9 cellular contexts compared by ENCODE assay signal in the genomic region with DNA sequence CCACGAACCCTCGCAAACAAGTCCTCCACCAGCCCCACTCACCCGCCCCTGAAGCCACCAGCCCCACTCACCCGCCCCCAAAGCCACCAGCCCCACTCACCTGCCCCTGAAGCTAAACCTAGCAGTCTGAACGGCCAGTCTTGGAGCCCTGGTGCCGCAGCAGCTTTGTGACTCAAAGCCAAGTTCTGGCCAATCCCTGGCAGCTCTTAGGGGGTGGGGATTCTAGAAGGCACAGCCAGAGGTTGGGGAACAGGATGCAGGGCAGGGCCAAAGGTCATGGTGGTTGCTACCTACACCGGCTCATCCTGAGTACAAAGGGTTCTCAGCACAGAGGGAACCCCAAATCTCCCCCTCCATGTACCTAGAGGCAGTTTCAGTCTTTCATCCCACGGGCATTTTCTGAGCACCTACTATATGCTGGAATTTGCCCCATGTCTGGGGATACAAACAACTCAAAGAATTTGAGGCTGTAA. TPM values are rescaled to one million over a fixed set of nuclear protein-coding genes. Genes with fewer than 3 reads are reported as not detected.
A peak's percentile ranks its signal among the peaks of the same experiment; 100 is the strongest.
DNase-seq lines count a peak whose midpoint lies in the region; ATAC-seq and TF ChIP-seq lines count a peak whose summit lies in the region.
"Had no signal": no experiment of that assay in that cellular context is flagged by ENCODE, and none has a peak within 500 bp of the region (broad histone marks: within the 10 kb centered on the region; RNA-seq: fewer than 3 reads in every experiment).

A gene with protein sequence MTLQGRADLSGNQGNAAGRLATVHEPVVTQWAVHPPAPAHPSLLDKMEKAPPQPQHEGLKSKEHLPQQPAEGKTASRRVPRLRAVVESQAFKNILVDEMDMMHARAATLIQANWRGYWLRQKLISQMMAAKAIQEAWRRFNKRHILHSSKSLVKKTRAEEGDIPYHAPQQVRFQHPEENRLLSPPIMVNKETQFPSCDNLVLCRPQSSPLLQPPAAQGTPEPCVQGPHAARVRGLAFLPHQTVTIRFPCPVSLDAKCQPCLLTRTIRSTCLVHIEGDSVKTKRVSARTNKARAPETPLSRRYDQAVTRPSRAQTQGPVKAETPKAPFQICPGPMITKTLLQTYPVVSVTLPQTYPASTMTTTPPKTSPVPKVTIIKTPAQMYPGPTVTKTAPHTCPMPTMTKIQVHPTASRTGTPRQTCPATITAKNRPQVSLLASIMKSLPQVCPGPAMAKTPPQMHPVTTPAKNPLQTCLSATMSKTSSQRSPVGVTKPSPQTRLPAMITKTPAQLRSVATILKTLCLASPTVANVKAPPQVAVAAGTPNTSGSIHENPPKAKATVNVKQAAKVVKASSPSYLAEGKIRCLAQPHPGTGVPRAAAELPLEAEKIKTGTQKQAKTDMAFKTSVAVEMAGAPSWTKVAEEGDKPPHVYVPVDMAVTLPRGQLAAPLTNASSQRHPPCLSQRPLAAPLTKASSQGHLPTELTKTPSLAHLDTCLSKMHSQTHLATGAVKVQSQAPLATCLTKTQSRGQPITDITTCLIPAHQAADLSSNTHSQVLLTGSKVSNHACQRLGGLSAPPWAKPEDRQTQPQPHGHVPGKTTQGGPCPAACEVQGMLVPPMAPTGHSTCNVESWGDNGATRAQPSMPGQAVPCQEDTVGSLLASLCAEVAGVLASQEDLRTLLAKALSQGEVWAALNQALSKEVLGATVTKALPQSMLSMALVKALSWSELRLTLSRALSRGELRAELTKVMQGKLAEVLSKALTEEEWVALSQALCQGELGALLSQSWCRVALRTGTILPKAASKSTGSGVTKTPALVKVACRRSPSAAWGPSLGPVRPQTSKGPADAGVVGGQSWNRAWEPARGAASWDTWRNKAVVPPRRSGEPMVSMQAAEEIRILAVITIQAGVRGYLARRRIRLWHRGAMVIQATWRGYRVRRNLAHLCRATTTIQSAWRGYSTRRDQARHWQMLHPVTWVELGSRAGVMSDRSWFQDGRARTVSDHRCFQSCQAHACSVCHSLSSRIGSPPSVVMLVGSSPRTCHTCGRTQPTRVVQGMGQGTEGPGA (N-terminal part only) (minus strand): TSS at position 150 of the 473 bp plus-strand sequence. CDS start 4,974 bp downstream, outside the sequence.

- ATAC-seq in lung (ENCODE audit: insufficient read depth, low FRiP score) (no peak), GM21526 (IDR thresholded peaks at IDR 0.05; ENCODE audit: low FRiP score, unreplicated experiment) (no peak)

- peaks cover 26% of the 10 kb centered on the region for H3K36me3 Mint-ChIP-seq in brain
- peaks cover 3% of the 10 kb centered on the region for H3K36me3 Mint-ChIP-seq in type B pancreatic cell

- WGBS in lung, 2 donors: 80 to 85% methylated on average over 8 of the region's 8 CpGs

- H3K9me3 ChIP-seq in lung (ENCODE audit: control insufficient read depth in 2 of 2, insufficient read depth in 1 of 2, low read length in 1 of 2): no peaks in the 10 kb centered on the region

- H3K4me3 Mint-ChIP-seq in brain (peak within 1 kb of the TSS in 2 of 5 experiments; percentile 4 to 72), type B pancreatic cell (no peak within 1 kb of the TSS)

- H3K27me3 ChIP-seq in lung (ENCODE audit: control insufficient read depth, insufficient read depth): no peaks in the 10 kb centered on the region

- peak within 1 kb of the TSS; percentile 64 to 70 for H3K27ac ChIP-seq in lung (ENCODE audit: low read depth in 1 of 2, low read length in 1 of 2)

- H3K4me1 Mint-ChIP-seq in brain (peaks cover 43% of the 10 kb centered on the region), type B pancreatic cell (ENCODE audit: unreplicated experiment) (peaks cover 3% of the 10 kb centered on the region)

- peaks cover 6 to 20% of the 10 kb centered on the region in 2 donors for H3K4me1 ChIP-seq in lung (ENCODE audit: control insufficient read depth in 2 of 2, insufficient read depth in 2 of 2, low read length in 2 of 2)

- DNase-seq in activated T-cell treated with anti-CD3 and anti-CD28 coated beads, Interleukin-2, amount 50 U/mL, for 1 hour: peak; percentile 61
- DNase-seq in activated T-cell treated with anti-CD3 and anti-CD28 coated beads for 4 hours (no peak), lung (ENCODE audit: low spot score) (no peak), type B pancreatic cell (ENCODE audit: extremely low spot score, unreplicated experiment) (no peak), NCI-H774 (lab: John Stamatoyannopoulos, UW) (no peak), hippocampal formation (lab: John Stamatoyannopoulos, UW) (no peak)
- DNase-seq: DND-41 had no signal

- H3K9me3 Mint-ChIP-seq in brain (peaks cover 0 to 6% (median 1%) of the 10 kb centered on the region in 5 experiments), type B pancreatic cell (no peaks in the 10 kb centered on the region)

- H3K4me3 ChIP-seq in lung: no peak within 1 kb of the TSS

- peaks cover 0 to 16% of the 10 kb centered on the region in 2 donors for H3K36me3 ChIP-seq in lung (ENCODE audit: control insufficient read depth in 2 of 2, insufficient read depth in 2 of 2, low read length in 2 of 2)

- H3K27me3 Mint-ChIP-seq in brain: peaks cover 2% of the 10 kb centered on the region
- no peaks in the 10 kb centered on the region for H3K27me3 Mint-ChIP-seq in type B pancreatic cell

- H3K27ac Mint-ChIP-seq in brain (peak within 1 kb of the TSS in 4 of 5 experiments; percentile 50 to 81 (median 72)), type B pancreatic cell (peak within 1 kb of the TSS; percentile 82)

- TF ChIP-seq CTCF in brain (conservative IDR thresholded peaks at IDR 0.05) (no peak), lung (IDR thresholded peaks at IDR 0.05; ENCODE audit: control extremely low read depth, extremely low read depth) (no peak), type B pancreatic cell (conservative IDR thresholded peaks at IDR 0.05) (no peak)

RNA-seq across cellular contexts. Expression of the gene that starts here (rescaled TPM):
- polyA plus RNA-seq in brain (ENCODE audit: insufficient read depth, low read depth, low replicate concordance) (7.6 TPM), lung (1 to 10 TPM in 1 of 2 donors, under 1 TPM in 1; 0.69 to 5.2 TPM)
- total RNA-seq in lung (1 to 10 TPM; 1.3 to 5.5 TPM), type B pancreatic cell (ENCODE audit: low replicate concordance) (7.8 and 10.2 TPM in 2 replicates)
